ENCODE assay signal across 34 cellular contexts in genomic region chr2:49643149-49643548, GRCh38.
"Had no signal": no experiment of that assay in that cellular context is flagged by ENCODE, and none has a peak within 500 bp of the region (broad histone marks: within the 10 kb centered on the region; RNA-seq: fewer than 3 reads in every experiment).

No MANE protein-coding gene starts in this region.

- H3K4me3 ChIP-seq: MG63 had no signal

- H3K4me2 ChIP-seq: KMS-11 had no signal

- H3K36me3 ChIP-seq: MG63 had no signal

- H3K27me3 ChIP-seq: MG63 had no signal

- DNase-seq: Karpas-422, Kasumi-1, KG1, MG63, MM.1S, NCI-H1048, NCI-H1092, NCI-H1092 treated with DMSO at 0.1 percent for 48 hours, NCI-H1105, NCI-H1105 treated with DMSO at 0.1 percent for 48 hours, NCI-H1417, NCI-H1417 treated with DMSO at 0.1 percent for 48 hours, NCI-H1436, NCI-H1436 treated with DMSO at 0.1 percent for 48 hours, NCI-H146, NCI-H1694, NCI-H1694 treated with DMSO at 0.1 percent for 48 hours, NCI-H187, NCI-H187 treated with DMSO at 0.1 percent for 48 hours, NCI-H1930, NCI-H2029, NCI-H2029 treated with DMSO at 0.1 percent for 48 hours, NCI-H2081, NCI-H2081 treated with DMSO at 0.1 percent for 48 hours, NCI-H2107, NCI-H2171, NCI-H2171 treated with DMSO at 0.1 percent for 48 hours, NCI-H2227 treated with DMSO at 0.1 percent for 48 hours, NCI-H226, NCI-H345, NCI-H446, NCI-H446 treated with DMSO at 0.1 percent for 48 hours, NCI-H510A had no signal

- H3K9me3 ChIP-seq: MG63 had no signal

- H3K27ac ChIP-seq: KMS-11 had no signal

- H3K9ac ChIP-seq: KMS-11 had no signal
